Comparison of ENCODE assay signal across 14 cellular contexts in the genomic region with DNA sequence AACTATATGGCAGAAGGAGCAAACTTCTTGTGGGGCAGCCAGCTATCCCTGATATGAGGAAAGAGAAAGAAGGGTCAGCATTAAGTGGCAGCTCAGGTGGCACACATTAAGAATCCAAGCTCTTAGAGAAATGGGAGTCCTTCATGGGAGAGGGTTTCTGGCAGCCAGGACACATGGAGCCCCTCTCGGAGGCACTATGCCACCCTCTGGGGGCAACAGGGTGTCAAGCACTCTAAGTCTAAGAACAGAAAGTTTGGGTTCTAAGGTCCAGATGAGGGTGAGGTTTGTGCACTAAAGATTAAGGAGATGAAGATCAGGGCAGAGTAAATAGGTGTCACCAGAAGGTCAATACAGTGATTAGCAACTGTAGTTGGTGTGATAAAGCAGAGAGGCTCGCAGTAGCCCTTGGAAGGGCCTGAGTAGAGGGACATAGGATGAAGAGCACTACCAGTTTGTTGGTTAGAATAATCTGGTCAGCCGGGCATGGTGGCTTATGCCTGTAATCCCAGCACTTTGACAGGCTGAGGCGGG.
DNase-seq lines count a peak whose midpoint lies in the region; ATAC-seq and TF ChIP-seq lines count a peak whose summit lies in the region.
"Had no signal": no experiment of that assay in that cellular context is flagged by ENCODE, and none has a peak within 500 bp of the region (broad histone marks: within the 10 kb centered on the region; RNA-seq: fewer than 3 reads in every experiment).

No MANE protein-coding gene starts in this region.

- H3K27me3 ChIP-seq in OCI-LY3 (ENCODE audit: low read depth, low read length), result no peaks in the 10 kb centered on the region
- H3K27me3 ChIP-seq: esophagus squamous epithelium had no signal

- H3K4me3 Mint-ChIP-seq in stimulated activated naive CD8-positive, alpha-beta T cell treated with anti-CD3 and anti-CD28 coated beads, Interleukin-15, Interleukin-2, amounts not matched to agents 100 ng/mL and 50 ng/mL, for 24 hours, result peak overlapping the region; percentile 35
- no peak overlapping the region for H3K4me3 Mint-ChIP-seq in chondrocyte (ENCODE audit: unreplicated experiment)

- H3K27me3 Mint-ChIP-seq in stimulated activated naive CD8-positive, alpha-beta T cell treated with anti-CD3 and anti-CD28 coated beads, Interleukin-15, Interleukin-2, amounts not matched to agents 100 ng/mL and 50 ng/mL, for 24 hours, result no peaks in the 10 kb centered on the region
- no peaks in the 10 kb centered on the region for H3K27me3 Mint-ChIP-seq in chondrocyte (ENCODE audit: low read depth)

- H3K79me2 ChIP-seq in OCI-LY3 (ENCODE audit: low read length), result peaks cover 74% of the 10 kb centered on the region

- no peak for DNase-seq in stimulated activated naive CD8-positive, alpha-beta T cell treated with anti-CD3 and anti-CD28 coated beads, Interleukin-15, Interleukin-2, amounts not matched to agents 100 U/mL and 50 U/mL, for 24 hours
- no peak for DNase-seq in chondrocyte (ENCODE audit: low spot score)
- DNase-seq in DMS79 treated with DMSO at 0.1 percent for 48 hours (lab: John Stamatoyannopoulos, UW), result no peak
- DNase-seq: caudate nucleus; COR-L47; esophagus squamous epithelium; IMR-90; NCI-H2081; stimulated activated CD4-positive, alpha-beta T cell treated with anti-CD3 and anti-CD28 coated beads, Interleukin-2, amount 100 ng/mL, for 48 hours; T-helper 9 cell had no signal

- peak overlapping the region; percentile 11; the same call in 1 of the 2 replicates for H3K27ac ChIP-seq in OCI-LY3 (ENCODE audit: low read length)
- H3K27ac ChIP-seq: esophagus squamous epithelium had no signal

- H3K4me2 ChIP-seq in OCI-LY3 (ENCODE audit: low read length), result no peak overlapping the region

- peaks cover 4% of the 10 kb centered on the region for H3K9me3 Mint-ChIP-seq in stimulated activated naive CD8-positive, alpha-beta T cell treated with anti-CD3 and anti-CD28 coated beads, Interleukin-15, Interleukin-2, amounts not matched to agents 100 ng/mL and 50 ng/mL, for 24 hours
- H3K9me3 Mint-ChIP-seq in chondrocyte (ENCODE audit: low read depth), result peaks cover 3% of the 10 kb centered on the region

- H3K4me1 Mint-ChIP-seq in stimulated activated naive CD8-positive, alpha-beta T cell treated with anti-CD3 and anti-CD28 coated beads, Interleukin-15, Interleukin-2, amounts not matched to agents 100 ng/mL and 50 ng/mL, for 24 hours (ENCODE audit: low read depth), result peaks cover 76% of the 10 kb centered on the region
- peaks cover 17% of the 10 kb centered on the region for H3K4me1 Mint-ChIP-seq in chondrocyte (ENCODE audit: low read depth)

- H3K36me3 Mint-ChIP-seq in stimulated activated naive CD8-positive, alpha-beta T cell treated with anti-CD3 and anti-CD28 coated beads, Interleukin-15, Interleukin-2, amounts not matched to agents 100 ng/mL and 50 ng/mL, for 24 hours (ENCODE audit: low read depth), result peaks cover 43% of the 10 kb centered on the region
- H3K36me3 Mint-ChIP-seq in chondrocyte (ENCODE audit: low read depth), result peaks cover 8% of the 10 kb centered on the region

- TF ChIP-seq CTCF in OCI-LY3 (IDR thresholded peaks at IDR 0.05; ENCODE audit: low read depth, low read length), result peak; percentile 46
- peak; percentile 27 for TF ChIP-seq CTCF in chondrocyte (IDR thresholded peaks at IDR 0.05)

- peaks cover 30% of the 10 kb centered on the region for H3K36me3 ChIP-seq in OCI-LY3 (replicated peaks; ENCODE audit: low read depth, low read length)
- H3K36me3 ChIP-seq: esophagus squamous epithelium had no signal

- H3K27ac Mint-ChIP-seq in stimulated activated naive CD8-positive, alpha-beta T cell treated with anti-CD3 and anti-CD28 coated beads, Interleukin-15, Interleukin-2, amounts not matched to agents 100 ng/mL and 50 ng/mL, for 24 hours, result peak overlapping the region; percentile 49
- H3K27ac Mint-ChIP-seq in chondrocyte (ENCODE audit: unreplicated experiment), result no peak overlapping the region

- no peak for ATAC-seq in stimulated activated naive CD8-positive, alpha-beta T cell treated with anti-CD3 and anti-CD28 coated beads, Interleukin-15, Interleukin-2, amounts not matched to agents 100 U/mL and 50 U/mL, for 24 hours
- no peak for ATAC-seq in GM21381 (IDR thresholded peaks at IDR 0.05; ENCODE audit: unreplicated experiment)
- ATAC-seq in GM18861 (IDR thresholded peaks at IDR 0.05; ENCODE audit: unreplicated experiment), result no peak

- H4K20me1 ChIP-seq in OCI-LY3 (ENCODE audit: insufficient read depth, low read length), result no peaks in the 10 kb centered on the region

- peaks cover 3% of the 10 kb centered on the region; the same call in 1 of the 2 replicates for H3K9me3 ChIP-seq in OCI-LY3 (ENCODE audit: insufficient read depth, low read length)
- H3K9me3 ChIP-seq: esophagus squamous epithelium had no signal

- no peak overlapping the region for H3K9ac ChIP-seq in OCI-LY3 (ENCODE audit: low read length)

- no peak overlapping the region for H2AFZ ChIP-seq in OCI-LY3 (ENCODE audit: low read depth, low read length)

- H3K4me1 ChIP-seq in OCI-LY3 (ENCODE audit: low read length), result peaks cover 82% of the 10 kb centered on the region

- no peak overlapping the region for H3K4me3 ChIP-seq in OCI-LY3 (ENCODE audit: low read length)
- H3K4me3 ChIP-seq: esophagus squamous epithelium had no signal
